1 cellular context compared by ENCODE assay signal in genomic region chr3:30097022-30097650, GRCh38.
TF ChIP-seq lines count a peak whose summit lies in the region.

No MANE protein-coding gene starts in this region.

TF ChIP-seq in WTC11, 78 proteins besides CTCF, POLR2A, EP300 and RAD21 (continued from another document):
- no peak for TF ChIP-seq ZNF317 (CRISPR knock-in tag; IDR thresholded peaks at IDR 0.05; ENCODE audit: borderline replicate concordance, low read depth)
- TF ChIP-seq E2F5 (CRISPR knock-in tag; IDR thresholded peaks at IDR 0.05) = no peak
